Comparison of ENCODE assay signal across 8 cellular contexts in the genomic region with DNA sequence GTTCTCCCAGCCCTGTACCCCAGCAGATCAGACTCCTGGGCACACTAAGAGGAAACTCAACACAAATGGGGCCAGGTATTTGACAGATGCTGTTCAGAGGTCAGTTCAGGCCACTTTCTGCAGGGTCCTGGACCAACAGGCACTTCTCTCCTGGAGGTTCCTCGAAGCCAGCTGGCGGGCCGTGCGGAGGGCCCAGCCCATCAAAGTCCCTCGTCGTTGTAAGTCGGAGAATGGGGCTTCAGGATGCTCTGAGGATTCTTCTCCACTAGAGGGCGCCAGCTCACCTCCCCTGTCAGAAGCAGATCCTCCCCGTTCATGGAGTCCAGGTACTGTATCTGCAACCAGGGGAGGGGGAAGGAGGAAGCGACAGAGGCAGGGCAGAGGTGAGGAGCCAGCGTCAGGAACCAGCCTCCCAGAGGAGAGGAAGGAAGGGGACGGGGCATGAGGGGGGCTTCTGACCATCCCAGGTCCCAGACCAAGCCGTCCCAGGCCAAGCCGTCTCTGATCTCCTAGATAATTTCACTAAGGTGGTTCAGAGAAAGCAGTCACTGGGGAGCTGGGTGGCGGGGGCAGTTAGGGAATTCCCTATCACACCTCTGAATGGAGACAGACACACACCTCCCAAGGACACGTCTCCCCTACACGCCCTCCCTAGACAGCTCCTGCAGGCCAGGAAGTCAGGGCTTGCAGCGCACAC. TPM values are rescaled to one million over a fixed set of nuclear protein-coding genes. Genes with fewer than 3 reads are reported as not detected.
DNase-seq lines count a peak whose midpoint lies in the region; ATAC-seq and TF ChIP-seq lines count a peak whose summit lies in the region.

No MANE protein-coding gene starts in this region.

- H3K27me3 ChIP-seq in ACC112 (ENCODE audit: insufficient read depth, low read length) (no peaks in the 10 kb centered on the region), upper lobe of left lung (no peaks in the 10 kb centered on the region)

- H3K36me3 ChIP-seq in ACC112 (ENCODE audit: insufficient read depth, low read length), result no peaks in the 10 kb centered on the region
- H3K36me3 ChIP-seq in upper lobe of left lung, result peaks cover 0 to 6% (median 5%) of the 10 kb centered on the region in 4 donors

- WGBS in upper lobe of left lung, 2 donors, result 32 to 38% methylated on average over 12 to 18 of the region's 18 CpGs

- TF ChIP-seq POLR2A in upper lobe of left lung (IDR thresholded peaks at IDR 0.05), result no peak

- peaks cover 76% of the 10 kb centered on the region for H3K4me1 ChIP-seq in ACC112 (ENCODE audit: control insufficient read depth, insufficient read depth, low read length, unreplicated experiment)
- H3K4me1 ChIP-seq in upper lobe of left lung, result peaks cover 12 to 22% (median 17%) of the 10 kb centered on the region in 4 donors

- H3K9me3 ChIP-seq in upper lobe of left lung, result no peaks in the 10 kb centered on the region

- peak overlapping the region; percentile 44 for H2AFZ ChIP-seq in ACC112 (ENCODE audit: low read length, unreplicated experiment)

- peak; percentile 84 to 90 (median 84) for TF ChIP-seq CTCF in upper lobe of left lung (IDR thresholded peaks at IDR 0.05)

- H3K4me3 ChIP-seq in ACC112 (ENCODE audit: low read depth, low read length) (no peak overlapping the region), upper lobe of left lung (no peak overlapping the region)

- ATAC-seq in Right ventricle myocardium inferior, result peak; percentile 50
- ATAC-seq in upper lobe of left lung (ENCODE audit: low FRiP score in 2 of 2), result peak; percentile 78 to 81

- intact Hi-C loops in Right ventricle myocardium inferior (cut with DNase I), result loop anchor here (2.0 kb wide), 1 partner anchor 143 kb away; no protein-coding TSS in a partner anchor

- no peak for TF ChIP-seq EP300 in upper lobe of left lung (IDR thresholded peaks at IDR 0.05)

- no peaks in the 10 kb centered on the region for H3K79me2 ChIP-seq in ACC112 (ENCODE audit: control insufficient read depth, insufficient read depth, low read length, unreplicated experiment)

- peak overlapping the region; percentile 100 for H3K27ac ChIP-seq in ACC112 (ENCODE audit: low read depth, low read length)
- no peak overlapping the region for H3K27ac ChIP-seq in upper lobe of left lung

- peak; percentile 85 for DNase-seq in GM19238 (ENCODE audit: insufficient read length, low spot score)
- peak; percentile 83 for DNase-seq in NCI-H1105 (lab: John Stamatoyannopoulos, UW)
- DNase-seq in SKM-1 (lab: John Stamatoyannopoulos, UW; ENCODE audit: unreplicated experiment), result peak; percentile 89
- DNase-seq in activated naive CD4-positive, alpha-beta T cell treated with anti-CD3 and anti-CD28 coated beads, Interleukin-2, amount 50 U/mL, for 16 hours, result peak; percentile 80
- peak; percentile 81 for DNase-seq in Right ventricle myocardium inferior (ENCODE audit: missing footprints)
- peak; percentile 74 for DNase-seq in pons (ENCODE audit: low spot score)
- peak; percentile 81 to 85 for DNase-seq in upper lobe of left lung

RNA-seq across cellular contexts. Expression of gene FAM83C, which starts 11.7 kb away (rescaled TPM):
- total RNA-seq in Right ventricle myocardium inferior (not detected), upper lobe of left lung (not detected)

RNA-seq across cellular contexts. Expression of gene EIF6, which starts 19.3 kb away (rescaled TPM):
- total RNA-seq in Right ventricle myocardium inferior (36.5 TPM), upper lobe of left lung (100 to 1,000 TPM in 2 of 6 donors, 10 to 100 TPM in 4; 57.5 to 106 (median 88.7) TPM)

RNA-seq across cellular contexts. Expression of gene MMP24OS, which starts 26.0 kb away (rescaled TPM):
- total RNA-seq in Right ventricle myocardium inferior, result 50.1 TPM
- 100 to 1,000 TPM in 1 of 6 donors, 10 to 100 TPM in 5; 27.8 to 145 (median 42.6) TPM for total RNA-seq in upper lobe of left lung
